ENCODE assay signal across 8 cellular contexts in genomic region chr22:41857160-41857859, GRCh38. TPM values are rescaled to one million over a fixed set of nuclear protein-coding genes. Genes with fewer than 3 reads are reported as not detected.
DNase-seq lines count a peak whose midpoint lies in the region; ATAC-seq, FAIRE-seq and TF ChIP-seq lines count a peak whose summit lies in the region.

No MANE protein-coding gene starts in this region.

- H3K27me3 ChIP-seq in body of pancreas, result no peaks in the 10 kb centered on the region
- H3K27me3 ChIP-seq in keratinocyte (ENCODE audit: control insufficient read depth, extremely low read depth, insufficient read depth, low read length), result no peaks in the 10 kb centered on the region

- peak in 6 of 7 experiments; percentile 23 to 56 (median 44) for TF ChIP-seq CTCF in body of pancreas (IDR thresholded peaks at IDR 0.05)
- peak; percentile 61 to 78 (median 69) for TF ChIP-seq CTCF in keratinocyte (optimal IDR thresholded peaks at IDR 0.05 in 1 of 3, IDR thresholded peaks at IDR 0.05 in 1 of 3, conservative IDR thresholded peaks at IDR 0.05 in 1 of 3; ENCODE audit: extremely low read depth in 1 of 3, insufficient read depth in 2 of 3, low read length in 3 of 3)

- H4K20me1 ChIP-seq in keratinocyte (ENCODE audit: control insufficient read depth, extremely low read depth, insufficient read depth, low read length), result peaks cover 8% of the 10 kb centered on the region

- H3K9ac ChIP-seq in keratinocyte (ENCODE audit: control insufficient read depth, extremely low read depth, insufficient read depth, low read length), result no peak overlapping the region

- dilution Hi-C loops in keratinocyte (cut with MboI; ENCODE audit: extremely low pct_ligation_motif_present, low sequenced_read_pairs), result no loop called here

- peaks cover 6% of the 10 kb centered on the region for H3K9me1 ChIP-seq in keratinocyte (ENCODE audit: control insufficient read depth, extremely low read depth, insufficient read depth, low read length)

- no peak overlapping the region for H3K27ac ChIP-seq in body of pancreas
- peak overlapping the region; percentile 68 for H3K27ac ChIP-seq in keratinocyte (ENCODE audit: control insufficient read depth, insufficient read depth, low read length)

- H3K9me3 ChIP-seq in body of pancreas (no peaks in the 10 kb centered on the region), keratinocyte (ENCODE audit: control insufficient read depth, low read depth, low read length) (no peaks in the 10 kb centered on the region)

- TF ChIP-seq POLR2A in body of pancreas (IDR thresholded peaks at IDR 0.05), result no peak

- WGBS in body of pancreas, 2 donors, result 57 to 72% methylated on average over 7 of the region's 7 CpGs

- H3K4me1 ChIP-seq in body of pancreas (peaks cover 9% of the 10 kb centered on the region), keratinocyte (ENCODE audit: control insufficient read depth, extremely low read depth, insufficient read depth, low read length) (peaks cover 41% of the 10 kb centered on the region)

- peak; percentile 44 for FAIRE-seq in keratinocyte (lab: Jason Lieb, UNC)

- peak overlapping the region; percentile 59 for H3K4me2 ChIP-seq in keratinocyte (ENCODE audit: control insufficient read depth, extremely low read depth, insufficient read depth, low read depth, low read length)

- H3K4me3 ChIP-seq in body of pancreas (no peak overlapping the region), keratinocyte (ENCODE audit: control insufficient read depth in 2 of 3, extremely low read depth in 1 of 3, insufficient read depth in 2 of 3, low read depth in 1 of 3, low read length in 3 of 3) (peak overlapping the region in 1 of 3 experiments; percentile 26)

- no peak overlapping the region for H2AFZ ChIP-seq in keratinocyte (ENCODE audit: control insufficient read depth, low read length)

- intact Hi-C loops in body of pancreas (cut with DNase I), result no loop called here

- peak; percentile 70 for DNase-seq in ELF-1 (ENCODE audit: low read depth, low spot score)
- DNase-seq in Kasumi-1 (lab: John Stamatoyannopoulos, UW), result peak; percentile 86 to 92
- peak; percentile 34 for DNase-seq in UCSD-AML1 (lab: John Stamatoyannopoulos, UW; ENCODE audit: unreplicated experiment)
- peak; percentile 21 to 40 (median 34) for DNase-seq in body of pancreas
- peak; percentile 84 for DNase-seq in keratinocyte (ENCODE audit: low read depth, low spot score)
- DNase-seq in stimulated activated CD4-positive, alpha-beta T cell treated with anti-CD3 and anti-CD28 coated beads, Interleukin-4, amount 100 ng/mL, for 48 hours (ENCODE audit: low read depth in 2 of 2), result peak; percentile 64 to 82

- H3K36me3 ChIP-seq in body of pancreas (replicated peaks in 1 of 2; ENCODE audit: insufficient read depth in 1 of 2, low read depth in 2 of 2) (no peaks in the 10 kb centered on the region), keratinocyte (ENCODE audit: control insufficient read depth in 2 of 2, extremely low read depth in 1 of 2, insufficient read depth in 2 of 2, low read length in 2 of 2) (peaks cover 0 to 4% of the 10 kb centered on the region in 2 experiments)

- ATAC-seq in body of pancreas, result peak; percentile 33
- ATAC-seq in HG02759 (IDR thresholded peaks at IDR 0.05; ENCODE audit: unreplicated experiment), result no peak
- no peak for ATAC-seq in GM21528 (IDR thresholded peaks at IDR 0.05; ENCODE audit: low FRiP score, unreplicated experiment)

- H3K79me2 ChIP-seq in keratinocyte (ENCODE audit: control insufficient read depth, insufficient read depth, low read length), result peaks cover 79% of the 10 kb centered on the region

RNA-seq across cellular contexts. Expression of gene SREBF2, which starts 24.4 kb away (rescaled TPM):
- total RNA-seq in body of pancreas, result 10 to 100 TPM; 40.2 to 68.6 TPM
- 57.5 to 68.4 TPM (median 58.4 TPM) in 3 replicates for polyA plus RNA-seq in keratinocyte
- 19.2 TPM for polyA plus RNA-seq in keratinocyte (2011; ENCODE audit: low read depth)
- polyA plus RNA-seq in keratinocyte (2011; cell fraction: cytosol; rRNA removed), result 52.9 and 60.9 TPM in 2 replicates
- polyA plus RNA-seq in keratinocyte (2011; cell fraction: nucleus; rRNA removed), result 147 and 198 TPM in 2 replicates
- polyA plus RNA-seq in keratinocyte (2012; ENCODE audit: low replicate concordance), result 66.7 and 92.1 TPM in 2 replicates
- 107 to 195 TPM (median 126 TPM) in 3 replicates for polyA minus RNA-seq in keratinocyte
- 85.4 TPM for polyA minus RNA-seq in keratinocyte (2011; cell fraction: cytosol; rRNA and poly(A)+ RNA removed)
- 171 and 181 TPM in 2 replicates for polyA minus RNA-seq in keratinocyte (2011; cell fraction: nucleus; rRNA and poly(A)+ RNA removed)

RNA-seq across cellular contexts. Expression of gene CCDC134, which starts 56.8 kb away (rescaled TPM):
- 10 to 100 TPM in 1 of 2 donors, 1 to 10 TPM in 1; 3.1 to 13.5 TPM for total RNA-seq in body of pancreas
- polyA plus RNA-seq in keratinocyte, result 3.5 to 6.3 TPM (median 4.1 TPM) in 3 replicates
- 0.40 TPM for polyA plus RNA-seq in keratinocyte (2011; ENCODE audit: low read depth)
- polyA plus RNA-seq in keratinocyte (2011; cell fraction: cytosol; rRNA removed), result 1.8 and 2.4 TPM in 2 replicates
- 7.1 and 8.3 TPM in 2 replicates for polyA plus RNA-seq in keratinocyte (2011; cell fraction: nucleus; rRNA removed)
- polyA plus RNA-seq in keratinocyte (2012; ENCODE audit: low replicate concordance), result 0.59 and 5.2 TPM in 2 replicates
- 9.2 to 15.3 TPM (median 9.9 TPM) in 3 replicates for polyA minus RNA-seq in keratinocyte
- 7.9 TPM for polyA minus RNA-seq in keratinocyte (2011; cell fraction: cytosol; rRNA and poly(A)+ RNA removed)
- 8.3 and 8.9 TPM in 2 replicates for polyA minus RNA-seq in keratinocyte (2011; cell fraction: nucleus; rRNA and poly(A)+ RNA removed)

RNA-seq across cellular contexts. Expression of gene SHISA8, which starts 57.6 kb away (rescaled TPM):
- not detected for total RNA-seq in body of pancreas
- polyA plus RNA-seq in keratinocyte, result not detected in 3 replicates
- polyA plus RNA-seq in keratinocyte (2011; ENCODE audit: low read depth), result not detected
- not detected in 2 replicates for polyA plus RNA-seq in keratinocyte (2011; cell fraction: cytosol; rRNA removed)
- not detected in 2 replicates for polyA plus RNA-seq in keratinocyte (2011; cell fraction: nucleus; rRNA removed)
- polyA plus RNA-seq in keratinocyte (2012; ENCODE audit: low replicate concordance), result not detected in 2 replicates
- polyA minus RNA-seq in keratinocyte, result not detected in 3 replicates
- polyA minus RNA-seq in keratinocyte (2011; cell fraction: cytosol; rRNA and poly(A)+ RNA removed), result not detected
- polyA minus RNA-seq in keratinocyte (2011; cell fraction: nucleus; rRNA and poly(A)+ RNA removed), result not detected in 2 replicates

Comparison
In these comparisons a context has a peak if more than half of its experiments do, and no peak if none do; other contexts are left out.
1. DNase-seq: peak in every context shown above with its lines; median percentile 89 in Kasumi-1; 84 in keratinocyte; 73 in stimulated activated CD4-positive, alpha-beta T cell treated with anti-CD3 and anti-CD28 coated beads, Interleukin-4, amount 100 ng/mL, for 48 hours; 70 in ELF-1; 34 in body of pancreas; 34 in UCSD-AML1.